Comparison of ENCODE assay signal across 23 cellular contexts in the genomic region with DNA sequence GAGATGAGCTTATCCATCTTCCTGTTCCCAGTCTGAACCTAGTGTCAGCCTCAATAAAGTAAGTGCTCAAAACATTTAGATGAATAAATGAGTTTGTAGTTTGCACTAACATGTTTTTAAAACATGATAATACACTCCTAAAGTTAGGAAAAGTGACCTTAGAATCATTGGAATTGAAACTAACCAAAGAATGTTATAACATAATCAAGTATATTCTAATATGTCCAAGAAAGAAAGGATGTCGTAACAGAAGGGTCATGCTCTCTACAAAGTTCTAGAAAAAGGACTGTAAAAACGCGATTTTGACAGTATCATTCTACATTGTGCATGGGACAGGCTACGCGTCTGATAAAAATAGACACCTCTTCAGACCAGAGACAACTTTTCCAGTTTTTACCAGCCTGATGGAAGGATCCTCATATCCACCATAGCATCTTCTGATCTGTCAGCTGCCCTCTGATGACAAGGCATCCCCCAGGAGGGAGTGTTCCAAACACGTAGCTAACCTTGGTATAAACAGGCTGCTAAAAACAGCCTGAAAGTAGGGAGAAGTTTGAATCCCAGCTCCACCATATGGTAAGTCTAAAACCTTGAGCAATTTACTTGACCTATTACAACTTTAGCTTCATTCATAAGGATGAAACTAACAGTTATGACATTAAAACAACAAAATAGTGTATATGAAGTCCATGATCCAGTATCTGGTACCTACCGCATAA. TPM values are rescaled to one million over a fixed set of nuclear protein-coding genes. Genes with fewer than 3 reads are reported as not detected.
"Had no signal": no experiment of that assay in that cellular context is flagged by ENCODE, and none has a peak within 500 bp of the region (broad histone marks: within the 10 kb centered on the region; RNA-seq: fewer than 3 reads in every experiment).

No MANE protein-coding gene starts in this region.

- H3K9me3 Mint-ChIP-seq: activated CD4-positive, alpha-beta memory T cell treated with anti-CD3 and anti-CD28 coated beads, Interleukin-2, amount 10 ng/mL, durations not matched to agents 7 days and 5 days; activated T-helper 17 cell treated with anti-CD3 and anti-CD28 coated beads, Interleukin-2, amount 50 U/mL, for 72 hours; T-cell; type B pancreatic cell had no signal

- H3K36me3 Mint-ChIP-seq: activated CD8-positive, alpha-beta memory T cell treated with anti-CD3 and anti-CD28 coated beads, Interleukin-2, amount 10 ng/mL, durations not matched to agents 7 days and 5 days; T-cell had no signal

- H3K27ac Mint-ChIP-seq: activated CD4-positive, alpha-beta memory T cell treated with anti-CD3 and anti-CD28 coated beads, Interleukin-2, amount 10 ng/mL, durations not matched to agents 7 days and 5 days; activated CD8-positive, alpha-beta memory T cell treated with anti-CD3 and anti-CD28 coated beads, Interleukin-2, amount 10 ng/mL, durations not matched to agents 7 days and 5 days; activated T-helper 17 cell treated with anti-CD3 and anti-CD28 coated beads, Interleukin-2, amount 50 U/mL, for 72 hours; T-cell had no signal

- H3K4me1 ChIP-seq: left lung, suprapubic skin had no signal

- H3K4me3 Mint-ChIP-seq: activated CD4-positive, alpha-beta memory T cell treated with anti-CD3 and anti-CD28 coated beads, Interleukin-2, amount 10 ng/mL, durations not matched to agents 7 days and 5 days; activated CD8-positive, alpha-beta memory T cell treated with anti-CD3 and anti-CD28 coated beads, Interleukin-2, amount 10 ng/mL, durations not matched to agents 7 days and 5 days; activated T-helper 17 cell treated with anti-CD3 and anti-CD28 coated beads, Interleukin-2, amount 50 U/mL, for 72 hours; T-cell; type B pancreatic cell had no signal

- H3K36me3 ChIP-seq: left lung, suprapubic skin had no signal

- H3K27me3 Mint-ChIP-seq: activated T-helper 17 cell treated with anti-CD3 and anti-CD28 coated beads, Interleukin-2, amount 50 U/mL, for 72 hours; T-cell had no signal

- DNase-seq: activated CD4-positive, alpha-beta memory T cell treated with anti-CD3 and anti-CD28 coated beads, Interleukin-2, amount 10 ng/mL, durations not matched to agents 7 days and 5 days; activated CD4-positive, alpha-beta T cell treated with anti-CD3 and anti-CD28 coated beads for 48 hours; activated CD4-positive, CD25-positive, alpha-beta regulatory T cell; activated CD8-positive, alpha-beta memory T cell treated with anti-CD3 and anti-CD28 coated beads, Interleukin-2, amount 10 ng/mL, durations not matched to agents 7 days and 5 days; activated naive CD4-positive, alpha-beta T cell treated with Interleukin-2 at 50 U/mL for 16 hours; activated T-cell treated with anti-CD3 and anti-CD28 coated beads, Interleukin-2, amount 50 U/mL, for 1 hour; anterior cingulate cortex; cerebellar nuclear complex; cortex of kidney; head of caudate nucleus; kidney; left lung; midbrain; occipital lobe; stimulated activated CD4-positive, alpha-beta T cell treated with anti-CD3 and anti-CD28 coated beads, Interleukin-12 subunit alpha, Interleukin-12 subunit beta, amount 100 ng/mL, for 4 hours; stimulated activated CD4-positive, alpha-beta T cell treated with anti-CD3 and anti-CD28 coated beads, Interleukin-1b, Interleukin-23, amount 100 ng/mL, for 48 hours; stimulated activated naive CD4-positive, alpha-beta T cell treated with Interleukin-2 at 50 U/mL for 16 hours; T-cell had no signal

- H3K4me1 Mint-ChIP-seq: activated CD4-positive, alpha-beta memory T cell treated with anti-CD3 and anti-CD28 coated beads, Interleukin-2, amount 10 ng/mL, durations not matched to agents 7 days and 5 days; activated CD8-positive, alpha-beta memory T cell treated with anti-CD3 and anti-CD28 coated beads, Interleukin-2, amount 10 ng/mL, durations not matched to agents 7 days and 5 days; activated T-helper 17 cell treated with anti-CD3 and anti-CD28 coated beads, Interleukin-2, amount 50 U/mL, for 72 hours had no signal

- H3K27ac ChIP-seq: suprapubic skin had no signal

- H3K9me3 ChIP-seq: left lung, suprapubic skin had no signal

- H3K4me3 ChIP-seq: left lung, suprapubic skin had no signal

RNA-seq across cellular contexts. Expression of a gene that starts 30.2 kb away (rescaled TPM):
- total RNA-seq: lung microvascular endothelial cell had no signal
- polyA plus RNA-seq: neural cell had no signal
